ENCODE assay signal across 15 cellular contexts in genomic region chr3:138971766-138972320, GRCh38. TPM values are rescaled to one million over a fixed set of nuclear protein-coding genes. Genes with fewer than 3 reads are reported as not detected.
DNase-seq lines count a peak whose midpoint lies in the region; ATAC-seq and TF ChIP-seq lines count a peak whose summit lies in the region.
"Had no signal": no experiment of that assay in that cellular context is flagged by ENCODE, and none has a peak within 500 bp of the region (broad histone marks: within the 10 kb centered on the region; RNA-seq: fewer than 3 reads in every experiment).

No MANE protein-coding gene starts in this region.

- peak overlapping the region; percentile 58 for H2AFZ ChIP-seq in IMR-90 (replicated peaks; ENCODE audit: low read length, poor library complexity)

- POLR2A ChIA-PET in IMR-90 (lab: Charles Lee; ENCODE audit: unreplicated experiment), result no interaction called here

- no peak overlapping the region for H3K14ac ChIP-seq in IMR-90 (replicated peaks; ENCODE audit: low read depth, low read length)

- no peaks in the 10 kb centered on the region for H3K4me1 Mint-ChIP-seq in osteocyte (ENCODE audit: unreplicated experiment)
- H3K4me1 Mint-ChIP-seq: CD4-positive, alpha-beta memory T cell; IgD-negative memory B cell had no signal

- H2BK5ac ChIP-seq in IMR-90 (ENCODE audit: low read depth, low read length, poor library complexity, severe bottlenecking), result no peak overlapping the region

- H3K27ac ChIP-seq in IMR-90 (ENCODE audit: insufficient read depth, low read length), result no peak overlapping the region
- H3K27ac ChIP-seq in SJCRH30, result no peak overlapping the region
- H3K27ac ChIP-seq in colonic mucosa, result no peak overlapping the region
- H3K27ac ChIP-seq: C4-2B had no signal

- H4K5ac ChIP-seq in IMR-90 (ENCODE audit: low read depth, low read length), result no peak overlapping the region

- H3K4me1 ChIP-seq in IMR-90 (ENCODE audit: control insufficient read depth, insufficient read depth, low read length), result no peaks in the 10 kb centered on the region
- peaks cover 9% of the 10 kb centered on the region for H3K4me1 ChIP-seq in SJCRH30
- no peaks in the 10 kb centered on the region for H3K4me1 ChIP-seq in colonic mucosa
- H3K4me1 ChIP-seq: BE2C had no signal

- H3K4me2 ChIP-seq in IMR-90 (ENCODE audit: low read depth, low read length), result no peak overlapping the region

- H3K9me3 Mint-ChIP-seq in osteocyte (ENCODE audit: unreplicated experiment), result no peaks in the 10 kb centered on the region
- H3K9me3 Mint-ChIP-seq in activated naive CD4-positive, alpha-beta T cell treated with anti-CD3 and anti-CD28 coated beads, Interleukin-2, amount 50 U/mL, for 72 hours, result no peaks in the 10 kb centered on the region

- no peak for TF ChIP-seq CTCF in IMR-90 (conservative IDR thresholded peaks at IDR 0.05; ENCODE audit: low read depth, low read length)
- TF ChIP-seq CTCF in osteocyte (IDR thresholded peaks at IDR 0.05), result no peak
- TF ChIP-seq CTCF in colonic mucosa (IDR thresholded peaks at IDR 0.05), result no peak

- in situ Hi-C loops in IMR-90 (cut with MboI; ENCODE audit: low sequenced_read_pairs), result no loop called here

- CTCF ChIA-PET in IMR-90 (lab: Yijun Ruan, JAX), result no interaction called here

- H3K23ac ChIP-seq in IMR-90 (ENCODE audit: low read depth, low read length), result no peak overlapping the region

- no peaks in the 10 kb centered on the region for H3K9me1 ChIP-seq in IMR-90 (ENCODE audit: insufficient read depth, low read length)

- H3K4me3 Mint-ChIP-seq in osteocyte (ENCODE audit: unreplicated experiment), result no peak overlapping the region
- H3K4me3 Mint-ChIP-seq: CD4-positive, alpha-beta memory T cell; IgD-negative memory B cell had no signal

- no peak overlapping the region for H3K4ac ChIP-seq in IMR-90 (ENCODE audit: low read depth, low read length)

- no peak overlapping the region for H2BK15ac ChIP-seq in IMR-90 (ENCODE audit: low read depth, low read length)

- no peak overlapping the region for H3K18ac ChIP-seq in IMR-90 (ENCODE audit: low read depth, low read length)

- no peak for ATAC-seq in IMR-90 (ENCODE audit: low read depth)
- ATAC-seq in activated naive CD4-positive, alpha-beta T cell treated with anti-CD3 and anti-CD28 coated beads, Interleukin-2, amount 50 U/mL, for 72 hours, result no peak

- H3K36me3 ChIP-seq in IMR-90 (ENCODE audit: control insufficient read depth, insufficient read depth, low read length), result no peaks in the 10 kb centered on the region
- H3K36me3 ChIP-seq in SJCRH30, result no peaks in the 10 kb centered on the region
- H3K36me3 ChIP-seq in colonic mucosa, result no peaks in the 10 kb centered on the region
- H3K36me3 ChIP-seq: BE2C had no signal

- H3K9ac ChIP-seq in IMR-90 (ENCODE audit: low read depth, low read length) (no peak overlapping the region), colonic mucosa (ENCODE audit: low read depth in 2 of 2, low read length in 2 of 2) (no peak overlapping the region)

- no peak overlapping the region for H3K56ac ChIP-seq in IMR-90 (ENCODE audit: extremely low read depth, insufficient read depth, low read length)

- H3K36me3 Mint-ChIP-seq in osteocyte (ENCODE audit: unreplicated experiment), result no peaks in the 10 kb centered on the region
- no peaks in the 10 kb centered on the region for H3K36me3 Mint-ChIP-seq in activated naive CD4-positive, alpha-beta T cell treated with anti-CD3 and anti-CD28 coated beads, Interleukin-2, amount 50 U/mL, for 72 hours
- H3K36me3 Mint-ChIP-seq: CD4-positive, alpha-beta memory T cell; IgD-negative memory B cell had no signal

- no peaks in the 10 kb centered on the region for H4K20me1 ChIP-seq in IMR-90 (ENCODE audit: insufficient read depth, low read length)

- H3K27me3 Mint-ChIP-seq in osteocyte (ENCODE audit: unreplicated experiment), result peaks cover 26% of the 10 kb centered on the region

- H3K79me1 ChIP-seq in IMR-90 (ENCODE audit: low read depth in 1 of 2, low read length in 2 of 2), result no peaks in the 10 kb centered on the region

- no TSS peak for BruUV-seq in IMR-90 (replicated peaks; lab: Mats Ljungman, UMichigan)

- H3K27me3 ChIP-seq in IMR-90 (ENCODE audit: control insufficient read depth, insufficient read depth, low read length) (peaks cover 3% of the 10 kb centered on the region), SJCRH30 (no peaks in the 10 kb centered on the region), colonic mucosa (no peaks in the 10 kb centered on the region)
- H3K27me3 ChIP-seq: BE2C had no signal

- H3K27ac Mint-ChIP-seq in osteocyte (ENCODE audit: unreplicated experiment), result no peak overlapping the region
- no peak overlapping the region for H3K27ac Mint-ChIP-seq in activated naive CD4-positive, alpha-beta T cell treated with anti-CD3 and anti-CD28 coated beads, Interleukin-2, amount 50 U/mL, for 72 hours
- H3K27ac Mint-ChIP-seq: CD4-positive, alpha-beta memory T cell; IgD-negative memory B cell had no signal

- H2BK120ac ChIP-seq in IMR-90 (ENCODE audit: low read depth, low read length), result no peak overlapping the region

- no peak overlapping the region for H2BK20ac ChIP-seq in IMR-90 (ENCODE audit: low read depth, low read length)

- TF ChIP-seq POLR2A in IMR-90 (IDR thresholded peaks at IDR 0.05; ENCODE audit: low read depth, low read length), result no peak

- no peak overlapping the region for H4K8ac ChIP-seq in IMR-90 (ENCODE audit: low read depth in 2 of 2, low read length in 2 of 2)

- H3K4me3 ChIP-seq in IMR-90 (ENCODE audit: insufficient read depth, low read depth, low read length), result no peak overlapping the region
- H3K4me3 ChIP-seq in SJCRH30, result no peak overlapping the region
- H3K4me3 ChIP-seq in colonic mucosa, result no peak overlapping the region

- no peaks in the 10 kb centered on the region for H3K9me3 ChIP-seq in IMR-90 (ENCODE audit: control insufficient read depth, insufficient read depth, low read length)
- no peaks in the 10 kb centered on the region for H3K9me3 ChIP-seq in SJCRH30 (replicated peaks)
- H3K9me3 ChIP-seq in colonic mucosa, result no peaks in the 10 kb centered on the region
- H3K9me3 ChIP-seq: BE2C had no signal

- H2AK9ac ChIP-seq in IMR-90 (replicated peaks; ENCODE audit: low read depth, low read length, poor library complexity), result no peak overlapping the region

- WGBS in IMR-90 (ENCODE audit: extremely low coverage in 2 of 2, insufficient read length in 1 of 2), 2 experiments, result no CpG with 5 or more reads among the region's 6 CpGs

- TF ChIP-seq RAD21 in IMR-90 (IDR thresholded peaks at IDR 0.05; ENCODE audit: low read length), result no peak

- H4K91ac ChIP-seq in IMR-90 (ENCODE audit: insufficient read depth, low read depth, low read length), result no peak overlapping the region

- H2AK5ac ChIP-seq in IMR-90 (ENCODE audit: low read depth, low read length), result no peak overlapping the region

- DNase-seq in Daoy (ENCODE audit: low read depth) (peak; percentile 52), IMR-90 (no peak), SJCRH30 (peak; percentile 70 to 79), osteocyte (ENCODE audit: extremely low spot score, unreplicated experiment) (peak; percentile 73), colonic mucosa (no peak)
- no peak for DNase-seq in activated naive CD4-positive, alpha-beta T cell treated with anti-CD3 and anti-CD28 coated beads, Interleukin-2, amount 50 U/mL, for 72 hours (ENCODE audit: low spot score in 2 of 2)
- DNase-seq in effector CD8-positive, alpha-beta T cell (lab: John Stamatoyannopoulos, UW), result no peak
- DNase-seq: BE2C; CD4-positive, alpha-beta memory T cell; DND-41; GF-D8; HCEC 1CT had no signal

- intact Hi-C loops in IMR-90 (cut with micrococcal nuclease), result no loop called here
- intact Hi-C loops in colonic mucosa (cut with DNase I), result no loop called here

- dilution Hi-C loops in IMR-90 (cut with HindIII; ENCODE audit: low sequenced_read_pairs, unreplicated experiment), result no loop called here

TF ChIP-seq in IMR-90, 13 proteins besides CTCF, POLR2A, EP300 and RAD21 (continues in another document):
- TF ChIP-seq RCOR1 (IDR thresholded peaks at IDR 0.05; ENCODE audit: insufficient replicate concordance, low read length), result no peak

RNA-seq across cellular contexts. Expression of gene FOXL2NB, which starts 24.8 kb away (rescaled TPM):
- total RNA-seq in Daoy (2014; rRNA removed; shearing (Covaris generic)), result 4.1 and 7.2 TPM in 2 replicates
- total RNA-seq in IMR-90 (2012; rRNA removed) (under 0.01 TPM in 1 of 2 replicates, not detected in the other), osteocyte (0.21 TPM in 1 of 2 replicates, not detected in the other), colonic mucosa (not detected)
- polyA plus RNA-seq in IMR-90 (2012; rRNA removed), result 0.05 TPM in 1 of 2 replicates, not detected in the other
- 0.01 and 0.09 TPM in 2 replicates for polyA plus RNA-seq in IMR-90 (2012; cell fraction: cytosol; rRNA removed)
- polyA plus RNA-seq in IMR-90 (2012; cell fraction: nucleus; rRNA removed; ENCODE audit: low replicate concordance), result 0.13 and 0.22 TPM in 2 replicates
- total RNA-seq in SJCRH30 (2014; rRNA removed; shearing (Covaris generic)), result 0.23 and 0.34 TPM in 2 replicates
- not detected for total RNA-seq in activated naive CD4-positive, alpha-beta T cell treated with anti-CD3 and anti-CD28 coated beads, Interleukin-2, amount 50 U/mL, for 72 hours
- total RNA-seq: CD4-positive, alpha-beta memory T cell had no signal
- polyA plus RNA-seq: IgD-negative memory B cell had no signal

RNA-seq across cellular contexts. Expression of gene FOXL2, which starts 24.9 kb away (rescaled TPM):
- 8.0 and 9.0 TPM in 2 replicates for total RNA-seq in Daoy (2014; rRNA removed; shearing (Covaris generic))
- not detected in 2 replicates for total RNA-seq in IMR-90 (2012; rRNA removed)
- 0.07 TPM in 2 replicates for polyA plus RNA-seq in IMR-90 (2012; rRNA removed)
- 0.14 TPM in 1 of 2 replicates, not detected in the other for polyA plus RNA-seq in IMR-90 (2012; cell fraction: cytosol; rRNA removed)
- polyA plus RNA-seq in IMR-90 (2012; cell fraction: nucleus; rRNA removed; ENCODE audit: low replicate concordance), result 0.06 and 0.12 TPM in 2 replicates
- total RNA-seq in SJCRH30 (2014; rRNA removed; shearing (Covaris generic)), result 0.42 and 0.89 TPM in 2 replicates
- 0.21 and 0.24 TPM in 2 replicates for total RNA-seq in osteocyte
- total RNA-seq in activated naive CD4-positive, alpha-beta T cell treated with anti-CD3 and anti-CD28 coated beads, Interleukin-2, amount 50 U/mL, for 72 hours, result not detected
- under 1 TPM in 1 of 2 donors, not detected in 1; 0.07 TPM for total RNA-seq in colonic mucosa
- total RNA-seq: CD4-positive, alpha-beta memory T cell had no signal
- polyA plus RNA-seq: CD4-positive, alpha-beta memory T cell; IgD-negative memory B cell had no signal

RNA-seq across cellular contexts. Expression of gene PRR23A, which starts 34.2 kb away (rescaled TPM):
- not detected in 2 replicates for total RNA-seq in Daoy (2014; rRNA removed; shearing (Covaris generic))
- total RNA-seq in IMR-90 (2012; rRNA removed), result not detected in 2 replicates
- not detected in 2 replicates for polyA plus RNA-seq in IMR-90 (2012; rRNA removed)
- polyA plus RNA-seq in IMR-90 (2012; cell fraction: cytosol; rRNA removed), result not detected in 2 replicates
- not detected in 2 replicates for polyA plus RNA-seq in IMR-90 (2012; cell fraction: nucleus; rRNA removed; ENCODE audit: low replicate concordance)
- not detected in 2 replicates for total RNA-seq in SJCRH30 (2014; rRNA removed; shearing (Covaris generic))
- total RNA-seq in osteocyte, result not detected in 2 replicates
- not detected for total RNA-seq in activated naive CD4-positive, alpha-beta T cell treated with anti-CD3 and anti-CD28 coated beads, Interleukin-2, amount 50 U/mL, for 72 hours
- total RNA-seq in colonic mucosa, result not detected
- total RNA-seq: CD4-positive, alpha-beta memory T cell; H4 had no signal
- polyA plus RNA-seq: CD4-positive, alpha-beta memory T cell; IgD-negative memory B cell had no signal

RNA-seq across cellular contexts. Expression of gene PRR23B, which starts 48.9 kb away (rescaled TPM):
- total RNA-seq in Daoy (2014; rRNA removed; shearing (Covaris generic)), result not detected in 2 replicates
- total RNA-seq in IMR-90 (2012; rRNA removed), result not detected in 2 replicates
- not detected in 2 replicates for polyA plus RNA-seq in IMR-90 (2012; rRNA removed)
- not detected in 2 replicates for polyA plus RNA-seq in IMR-90 (2012; cell fraction: cytosol; rRNA removed)
- polyA plus RNA-seq in IMR-90 (2012; cell fraction: nucleus; rRNA removed; ENCODE audit: low replicate concordance), result not detected in 2 replicates
- not detected in 2 replicates for total RNA-seq in SJCRH30 (2014; rRNA removed; shearing (Covaris generic))
- not detected in 2 replicates for total RNA-seq in osteocyte
- total RNA-seq in activated naive CD4-positive, alpha-beta T cell treated with anti-CD3 and anti-CD28 coated beads, Interleukin-2, amount 50 U/mL, for 72 hours, result not detected
- total RNA-seq in colonic mucosa, result not detected
- total RNA-seq: CD4-positive, alpha-beta memory T cell; H4 had no signal
- polyA plus RNA-seq: CD4-positive, alpha-beta memory T cell; IgD-negative memory B cell had no signal

Comparison
In these comparisons a context has a peak if more than half of its experiments do, and no peak if none do; other contexts are left out.
1. DNase-seq: peak in Daoy (single experiment), SJCRH30 (2 of 2) and osteocyte (single experiment); none in IMR-90 (single experiment), activated naive CD4-positive, alpha-beta T cell treated with anti-CD3 and anti-CD28 coated beads, Interleukin-2, amount 50 U/mL, for 72 hours (0 of 2), effector CD8-positive, alpha-beta T cell (single experiment) and colonic mucosa (single experiment).